In the genomic region with DNA sequence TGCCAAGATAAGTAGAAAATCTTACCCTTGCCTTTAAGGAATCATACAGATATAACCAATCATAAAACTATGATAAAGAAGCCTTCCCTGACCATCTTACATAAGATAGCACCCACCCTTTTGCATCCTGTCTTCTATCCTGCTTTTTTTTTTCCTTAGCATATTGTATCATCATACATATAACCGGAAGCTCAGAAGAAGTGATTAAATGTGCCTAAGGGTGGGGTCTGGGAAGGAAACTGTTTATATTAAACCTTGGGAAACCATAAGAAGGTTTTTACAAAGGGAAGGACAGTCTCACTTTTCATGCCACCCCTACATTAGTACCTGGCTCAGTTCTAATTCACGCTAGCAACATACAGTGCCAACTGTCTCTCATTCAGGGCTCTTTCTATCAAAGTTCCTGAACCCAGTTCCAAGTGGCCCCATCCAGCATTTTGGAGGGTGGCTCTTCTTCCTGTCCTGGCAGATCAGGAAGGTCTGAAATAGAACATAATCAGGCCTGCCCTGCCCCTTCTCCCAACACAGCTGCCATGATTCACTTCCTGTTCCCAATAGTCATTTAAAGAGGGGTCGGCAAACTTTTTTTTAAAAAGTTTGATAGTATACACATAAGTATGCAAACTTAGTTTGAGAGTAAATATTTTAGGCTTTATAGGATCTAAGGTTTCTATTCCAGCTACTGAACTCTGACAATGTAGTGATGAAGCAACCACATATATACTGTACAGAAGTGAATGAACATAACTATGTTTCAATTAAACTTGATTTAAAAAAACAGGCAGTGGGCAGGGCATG, we compare ENCODE assay signal across 12 cellular contexts.
A peak's percentile ranks its signal among the peaks of the same experiment; 100 is the strongest.
DNase-seq lines count a peak whose midpoint lies in the region; ATAC-seq, FAIRE-seq and TF ChIP-seq lines count a peak whose summit lies in the region.
"Had no signal": no experiment of that assay in that cellular context is flagged by ENCODE, and none has a peak within 500 bp of the region (broad histone marks: within the 10 kb centered on the region; RNA-seq: fewer than 3 reads in every experiment).

No MANE protein-coding gene starts in this region.

- BruUV-seq in PC-3 (replicated peaks; lab: Mats Ljungman, UMichigan), result no TSS peak

- H3K4me3 ChIP-seq in BLaER1 (no peak overlapping the region), PC-3 (ENCODE audit: low read length) (peak overlapping the region; percentile 22; the same call in 1 of the 2 replicates), muscle layer of duodenum (ENCODE audit: low read depth in 1 of 2, low read length in 2 of 2) (no peak overlapping the region)

- FAIRE-seq in GM12891 (lab: Jason Lieb, UNC), result no peak

- H3K9me3 ChIP-seq in BLaER1 (no peaks in the 10 kb centered on the region), PC-3 (ENCODE audit: low read length) (no peaks in the 10 kb centered on the region), muscle layer of duodenum (ENCODE audit: control insufficient read depth in 1 of 2, low read length in 2 of 2) (no peaks in the 10 kb centered on the region)

- no peaks in the 10 kb centered on the region for H3K9me2 ChIP-seq in PC-3 (replicated peaks; ENCODE audit: low read length)

- TF ChIP-seq POLR2A in GM12891 (IDR thresholded peaks at IDR 0.05; ENCODE audit: low read depth, low read length), result no peak

- H3K9ac ChIP-seq in BLaER1 (no peak overlapping the region), PC-3 (ENCODE audit: low read length) (peak overlapping the region; percentile 40)
- H3K9ac ChIP-seq: KMS-11 had no signal

- no peaks in the 10 kb centered on the region for H3K27me3 ChIP-seq in BLaER1
- no peaks in the 10 kb centered on the region for H3K27me3 ChIP-seq in PC-3 (ENCODE audit: low read length)
- H3K27me3 ChIP-seq in muscle layer of duodenum (ENCODE audit: low read depth, low read length), result no peaks in the 10 kb centered on the region

- CTCF ChIA-PET in PC-3 (lab: Charles Lee), result no interaction called here

- POLR2A ChIA-PET in PC-3 (lab: Charles Lee; ENCODE audit: unreplicated experiment), result interaction anchor here (0.6 kb wide), 4 partner anchors 67 to 186 kb away, joined by 3 to 7 read pairs (median 5); no protein-coding TSS in a partner anchor

- TF ChIP-seq CTCF in PC-3 (conservative IDR thresholded peaks at IDR 0.05; ENCODE audit: low read depth, low read length), result no peak

- peaks cover 45 to 56% of the 10 kb centered on the region in 2 donors for H3K4me1 Mint-ChIP-seq in effector memory CD8-positive, alpha-beta T cell (ENCODE audit: low read depth in 2 of 2)

- DNase-seq in PC-3, result peak; percentile 85
- no peak for DNase-seq in effector memory CD8-positive, alpha-beta T cell
- DNase-seq in GM12891 (ENCODE audit: insufficient read length, low spot score), result no peak
- no peak for DNase-seq in SK-N-DZ (ENCODE audit: low spot score)
- no peak for DNase-seq in sciatic nerve (ENCODE audit: low spot score)
- DNase-seq: activated effector memory CD4-positive, alpha-beta T cell treated with anti-CD3 and anti-CD28 coated beads, Interleukin-2, amount 50 U/mL, for 16 hours; DND-41; stimulated activated CD4-positive, alpha-beta T cell treated with anti-CD3 and anti-CD28 coated beads, Interleukin-4, amount 100 ng/mL, for 24 hours had no signal

- peak; percentile 55 for ATAC-seq in PC-3
- no peak for ATAC-seq in effector memory CD8-positive, alpha-beta T cell (replicated peaks)
- no peak for ATAC-seq in HG03342 (IDR thresholded peaks at IDR 0.05; ENCODE audit: unreplicated experiment)
- no peak for ATAC-seq in sciatic nerve

- peaks cover 28% of the 10 kb centered on the region for H3K79me2 ChIP-seq in PC-3 (ENCODE audit: low read length)

- H3K4me3 Mint-ChIP-seq in effector memory CD8-positive, alpha-beta T cell, result peak overlapping the region; percentile 11 to 15

- no peak overlapping the region for H2AFZ ChIP-seq in PC-3 (ENCODE audit: low read length)

- H3K27ac Mint-ChIP-seq in effector memory CD8-positive, alpha-beta T cell, result peak overlapping the region; percentile 94 to 95

- H3K36me3 ChIP-seq in BLaER1 (peaks cover 38% of the 10 kb centered on the region), PC-3 (ENCODE audit: low read depth, low read length) (no peaks in the 10 kb centered on the region), muscle layer of duodenum (ENCODE audit: control insufficient read depth in 1 of 2, insufficient read depth in 2 of 2, low read length in 2 of 2) (peaks cover 2 to 3% of the 10 kb centered on the region in 2 donors)

- H4K20me1 ChIP-seq in BLaER1 (peaks cover 92% of the 10 kb centered on the region), PC-3 (ENCODE audit: low read length) (no peaks in the 10 kb centered on the region)

- peaks cover 21% of the 10 kb centered on the region for H3K36me3 Mint-ChIP-seq in effector memory CD8-positive, alpha-beta T cell (ENCODE audit: insufficient read depth)

- H3K27ac ChIP-seq in BLaER1 (no peak overlapping the region), PC-3 (ENCODE audit: low read length) (peak overlapping the region; percentile 86), muscle layer of duodenum (ENCODE audit: low read length) (peak overlapping the region; percentile 20)
- H3K27ac ChIP-seq: KMS-11 had no signal

- H3K27me3 Mint-ChIP-seq in effector memory CD8-positive, alpha-beta T cell, result no peaks in the 10 kb centered on the region

- intact Hi-C loops in PC-3 (cut with micrococcal nuclease), result loop anchor here (1.0 to 5.0 kb wide), 2 partner anchors 65 to 171 kb away; a partner anchor contains a TSS
- intact Hi-C loops in sciatic nerve (cut with DNase I), result loop anchor here (5.0 kb wide), 1 partner anchor 75 kb away; no protein-coding TSS in a partner anchor

- peak overlapping the region; percentile 56 for H3K4me2 ChIP-seq in BLaER1
- H3K4me2 ChIP-seq in PC-3 (ENCODE audit: low read length), result peak overlapping the region; percentile 62

- H3K4me1 ChIP-seq in BLaER1 (peaks cover 54% of the 10 kb centered on the region), PC-3 (ENCODE audit: insufficient read depth, low read length) (peaks cover 55% of the 10 kb centered on the region), muscle layer of duodenum (ENCODE audit: control insufficient read depth in 1 of 2, insufficient read depth in 2 of 2, low read length in 2 of 2) (peaks cover 17 to 38% of the 10 kb centered on the region in 2 donors)

- no peaks in the 10 kb centered on the region for H3K9me3 Mint-ChIP-seq in effector memory CD8-positive, alpha-beta T cell

- peaks cover 13% of the 10 kb centered on the region for H3F3A ChIP-seq in PC-3 (ENCODE audit: low read length, unreplicated experiment)

TF ChIP-seq in GM12891, 5 proteins besides CTCF, POLR2A, EP300 and RAD21:
- TF ChIP-seq TAF1 (IDR thresholded peaks at IDR 0.05; ENCODE audit: low read depth, low read length) (no peak), PAX5 (IDR thresholded peaks at IDR 0.05; ENCODE audit: insufficient read depth, low read length, severe bottlenecking) (no peak), POLR2AphosphoS5 (IDR thresholded peaks at IDR 0.05; ENCODE audit: low read depth, low read length) (no peak), SPI1 (IDR thresholded peaks at IDR 0.05; ENCODE audit: low read depth, low read length) (no peak), POU2F2 (IDR thresholded peaks at IDR 0.05; ENCODE audit: low read depth, low read length) (no peak)
